In the genomic region with DNA sequence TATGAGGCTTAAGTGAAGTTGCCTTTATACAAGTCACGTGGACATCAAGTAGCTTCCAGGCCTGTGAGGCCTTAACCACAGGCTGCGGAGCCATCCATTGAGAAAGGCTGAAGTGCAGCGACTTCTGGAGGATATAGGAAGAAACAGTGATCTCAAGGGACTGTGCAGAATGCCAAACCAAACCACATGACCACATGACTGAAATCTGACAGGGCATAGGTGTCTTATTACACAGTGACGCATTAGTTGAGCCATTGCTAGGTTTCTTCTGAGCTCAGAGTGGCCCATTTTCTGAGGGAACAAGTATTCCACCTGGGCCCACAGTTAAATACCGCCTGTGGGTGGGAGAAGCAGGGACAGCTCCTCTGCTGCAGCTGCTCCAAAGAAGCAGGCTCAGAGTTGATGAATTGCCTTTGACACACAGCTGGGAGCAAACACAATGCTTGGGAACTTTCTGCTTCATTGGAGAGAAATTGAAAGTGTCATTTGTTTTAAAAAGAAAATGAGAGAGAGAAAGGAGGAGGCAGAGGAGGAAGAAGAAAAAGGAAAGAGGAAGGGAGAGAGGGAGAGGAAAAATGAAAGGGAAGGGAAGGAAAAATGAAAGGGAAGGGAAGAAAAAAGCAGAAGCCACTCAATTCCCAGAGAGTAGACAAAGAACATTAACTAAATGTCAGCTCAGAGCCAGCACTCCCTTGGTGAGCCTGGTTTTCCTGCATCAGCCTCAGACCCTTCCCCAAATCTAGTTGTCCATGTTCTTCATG, we compare ENCODE assay signal across 1 cellular context.
A peak's percentile ranks its signal among the peaks of the same experiment; 100 is the strongest.
TF ChIP-seq lines count a peak whose summit lies in the region.

No MANE protein-coding gene starts in this region.

TF ChIP-seq in GM12878, 131 proteins besides CTCF, POLR2A, EP300 and RAD21 (continued from another document and continues in another):
- peak in 1 of 2 experiments; percentile 33; a peak in 1 of 4 replicates for TF ChIP-seq BHLHE40 (IDR thresholded peaks at IDR 0.05; ENCODE audit: borderline replicate concordance in 1 of 2, low read depth in 2 of 2, low read length in 1 of 2)
- TF ChIP-seq IKZF2 (IDR thresholded peaks at IDR 0.05): peak; percentile 48 to 59; a peak in 2 of 4 replicates
- TF ChIP-seq, protein P1, sequence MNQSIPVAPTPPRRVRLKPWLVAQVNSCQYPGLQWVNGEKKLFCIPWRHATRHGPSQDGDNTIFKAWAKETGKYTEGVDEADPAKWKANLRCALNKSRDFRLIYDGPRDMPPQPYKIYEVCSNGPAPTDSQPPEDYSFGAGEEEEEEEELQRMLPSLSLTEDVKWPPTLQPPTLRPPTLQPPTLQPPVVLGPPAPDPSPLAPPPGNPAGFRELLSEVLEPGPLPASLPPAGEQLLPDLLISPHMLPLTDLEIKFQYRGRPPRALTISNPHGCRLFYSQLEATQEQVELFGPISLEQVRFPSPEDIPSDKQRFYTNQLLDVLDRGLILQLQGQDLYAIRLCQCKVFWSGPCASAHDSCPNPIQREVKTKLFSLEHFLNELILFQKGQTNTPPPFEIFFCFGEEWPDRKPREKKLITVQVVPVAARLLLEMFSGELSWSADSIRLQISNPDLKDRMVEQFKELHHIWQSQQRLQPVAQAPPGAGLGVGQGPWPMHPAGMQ (IDR thresholded peaks at IDR 0.05; ENCODE audit: borderline replicate concordance): no peak
- TF ChIP-seq NFIC (IDR thresholded peaks at IDR 0.05; ENCODE audit: low read depth, low read length): no peak
- TF ChIP-seq HDAC2 (IDR thresholded peaks at IDR 0.05): no peak
- no peak for TF ChIP-seq NR2C1 (IDR thresholded peaks at IDR 0.05)
- no peak for TF ChIP-seq RB1 (IDR thresholded peaks at IDR 0.05; ENCODE audit: borderline replicate concordance)
- peak; percentile 14 for TF ChIP-seq USF1 (IDR thresholded peaks at IDR 0.05; ENCODE audit: borderline replicate concordance, extremely low read length, insufficient read depth, low read depth, low read length)
- no peak for TF ChIP-seq WRNIP1 (IDR thresholded peaks at IDR 0.05; ENCODE audit: borderline replicate concordance, low read depth, low read length)
- 0 out of 2 replicates have a peak, but pooled peaks have one; percentile 21 for TF ChIP-seq EED (IDR thresholded peaks at IDR 0.05; ENCODE audit: low read depth)
- 0 out of 2 replicates have a peak, but pooled peaks have one; percentile 30 for TF ChIP-seq ZNF687 (IDR thresholded peaks at IDR 0.05)
- no peak for TF ChIP-seq SMAD1 (IDR thresholded peaks at IDR 0.05; ENCODE audit: low read depth, partially characterized antibody)
- TF ChIP-seq BCL11A (IDR thresholded peaks at IDR 0.05; ENCODE audit: low read depth, low read length): no peak
- TF ChIP-seq E4F1 (IDR thresholded peaks at IDR 0.05; ENCODE audit: borderline replicate concordance, partially characterized antibody): no peak
- no peak for TF ChIP-seq LARP7 (IDR thresholded peaks at IDR 0.05)
- no peak for TF ChIP-seq POLR2AphosphoS5 (IDR thresholded peaks at IDR 0.05; ENCODE audit: low read length)
- no peak for TF ChIP-seq SMAD5 (IDR thresholded peaks at IDR 0.05; ENCODE audit: low read depth)
- TF ChIP-seq, protein P2, sequence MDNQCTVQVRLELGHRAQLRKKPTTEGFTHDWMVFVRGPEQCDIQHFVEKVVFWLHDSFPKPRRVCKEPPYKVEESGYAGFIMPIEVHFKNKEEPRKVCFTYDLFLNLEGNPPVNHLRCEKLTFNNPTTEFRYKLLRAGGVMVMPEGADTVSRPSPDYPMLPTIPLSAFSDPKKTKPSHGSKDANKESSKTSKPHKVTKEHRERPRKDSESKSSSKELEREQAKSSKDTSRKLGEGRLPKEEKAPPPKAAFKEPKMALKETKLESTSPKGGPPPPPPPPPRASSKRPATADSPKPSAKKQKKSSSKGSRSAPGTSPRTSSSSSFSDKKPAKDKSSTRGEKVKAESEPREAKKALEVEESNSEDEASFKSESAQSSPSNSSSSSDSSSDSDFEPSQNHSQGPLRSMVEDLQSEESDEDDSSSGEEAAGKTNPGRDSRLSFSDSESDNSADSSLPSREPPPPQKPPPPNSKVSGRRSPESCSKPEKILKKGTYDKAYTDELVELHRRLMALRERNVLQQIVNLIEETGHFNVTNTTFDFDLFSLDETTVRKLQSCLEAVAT (IDR thresholded peaks at IDR 0.05): 0 out of 2 replicates have a peak, but pooled peaks have one; percentile 40
- TF ChIP-seq E2F4 (IDR thresholded peaks at IDR 0.05; ENCODE audit: low read depth, low read length): no peak
- TF ChIP-seq YY1 (IDR thresholded peaks at IDR 0.05; ENCODE audit: low read depth, low read length): no peak
- TF ChIP-seq, protein P3, sequence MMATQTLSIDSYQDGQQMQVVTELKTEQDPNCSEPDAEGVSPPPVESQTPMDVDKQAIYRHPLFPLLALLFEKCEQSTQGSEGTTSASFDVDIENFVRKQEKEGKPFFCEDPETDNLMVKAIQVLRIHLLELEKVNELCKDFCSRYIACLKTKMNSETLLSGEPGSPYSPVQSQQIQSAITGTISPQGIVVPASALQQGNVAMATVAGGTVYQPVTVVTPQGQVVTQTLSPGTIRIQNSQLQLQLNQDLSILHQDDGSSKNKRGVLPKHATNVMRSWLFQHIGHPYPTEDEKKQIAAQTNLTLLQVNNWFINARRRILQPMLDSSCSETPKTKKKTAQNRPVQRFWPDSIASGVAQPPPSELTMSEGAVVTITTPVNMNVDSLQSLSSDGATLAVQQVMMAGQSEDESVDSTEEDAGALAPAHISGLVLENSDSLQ (IDR thresholded peaks at IDR 0.05): 0 out of 2 replicates have a peak, but pooled peaks have one; percentile 36
- TF ChIP-seq, protein P4, sequence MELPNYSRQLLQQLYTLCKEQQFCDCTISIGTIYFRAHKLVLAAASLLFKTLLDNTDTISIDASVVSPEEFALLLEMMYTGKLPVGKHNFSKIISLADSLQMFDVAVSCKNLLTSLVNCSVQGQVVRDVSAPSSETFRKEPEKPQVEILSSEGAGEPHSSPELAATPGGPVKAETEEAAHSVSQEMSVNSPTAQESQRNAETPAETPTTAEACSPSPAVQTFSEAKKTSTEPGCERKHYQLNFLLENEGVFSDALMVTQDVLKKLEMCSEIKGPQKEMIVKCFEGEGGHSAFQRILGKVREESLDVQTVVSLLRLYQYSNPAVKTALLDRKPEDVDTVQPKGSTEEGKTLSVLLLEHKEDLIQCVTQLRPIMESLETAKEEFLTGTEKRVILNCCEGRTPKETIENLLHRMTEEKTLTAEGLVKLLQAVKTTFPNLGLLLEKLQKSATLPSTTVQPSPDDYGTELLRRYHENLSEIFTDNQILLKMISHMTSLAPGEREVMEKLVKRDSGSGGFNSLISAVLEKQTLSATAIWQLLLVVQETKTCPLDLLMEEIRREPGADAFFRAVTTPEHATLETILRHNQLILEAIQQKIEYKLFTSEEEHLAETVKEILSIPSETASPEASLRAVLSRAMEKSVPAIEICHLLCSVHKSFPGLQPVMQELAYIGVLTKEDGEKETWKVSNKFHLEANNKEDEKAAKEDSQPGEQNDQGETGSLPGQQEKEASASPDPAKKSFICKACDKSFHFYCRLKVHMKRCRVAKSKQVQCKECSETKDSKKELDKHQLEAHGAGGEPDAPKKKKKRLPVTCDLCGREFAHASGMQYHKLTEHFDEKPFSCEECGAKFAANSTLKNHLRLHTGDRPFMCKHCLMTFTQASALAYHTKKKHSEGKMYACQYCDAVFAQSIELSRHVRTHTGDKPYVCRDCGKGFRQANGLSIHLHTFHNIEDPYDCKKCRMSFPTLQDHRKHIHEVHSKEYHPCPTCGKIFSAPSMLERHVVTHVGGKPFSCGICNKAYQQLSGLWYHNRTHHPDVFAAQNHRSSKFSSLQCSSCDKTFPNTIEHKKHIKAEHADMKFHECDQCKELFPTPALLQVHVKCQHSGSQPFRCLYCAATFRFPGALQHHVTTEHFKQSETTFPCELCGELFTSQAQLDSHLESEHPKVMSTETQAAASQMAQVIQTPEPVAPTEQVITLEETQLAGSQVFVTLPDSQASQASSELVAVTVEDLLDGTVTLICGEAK (IDR thresholded peaks at IDR 0.05; ENCODE audit: borderline replicate concordance): no peak
- no peak for TF ChIP-seq PAX8 (IDR thresholded peaks at IDR 0.05)
- peak; percentile 37; the same call in 1 of the 2 replicates for TF ChIP-seq MTA2 (IDR thresholded peaks at IDR 0.05; ENCODE audit: low read depth)
- peak; percentile 25; the same call in 1 of the 2 replicates for TF ChIP-seq USF2 (IDR thresholded peaks at IDR 0.05; ENCODE audit: borderline replicate concordance, low read depth, low read length)
- TF ChIP-seq MEF2B (IDR thresholded peaks at IDR 0.05; ENCODE audit: partially characterized antibody, poor library complexity, severe bottlenecking): peak; percentile 69
- no peak for TF ChIP-seq SMC3 (IDR thresholded peaks at IDR 0.05; ENCODE audit: borderline replicate concordance, low read length)
- TF ChIP-seq FOS (IDR thresholded peaks at IDR 0.05; ENCODE audit: borderline replicate concordance, extremely low read depth, insufficient read length): no peak
- peak; percentile 19; the same call in 1 of the 2 replicates for TF ChIP-seq CREM (IDR thresholded peaks at IDR 0.05; ENCODE audit: low read depth)
- TF ChIP-seq E2F8 (IDR thresholded peaks at IDR 0.05; ENCODE audit: low read depth, partially characterized antibody): no peak
